Comparison of ENCODE assay signal across 9 cellular contexts in the genomic region with DNA sequence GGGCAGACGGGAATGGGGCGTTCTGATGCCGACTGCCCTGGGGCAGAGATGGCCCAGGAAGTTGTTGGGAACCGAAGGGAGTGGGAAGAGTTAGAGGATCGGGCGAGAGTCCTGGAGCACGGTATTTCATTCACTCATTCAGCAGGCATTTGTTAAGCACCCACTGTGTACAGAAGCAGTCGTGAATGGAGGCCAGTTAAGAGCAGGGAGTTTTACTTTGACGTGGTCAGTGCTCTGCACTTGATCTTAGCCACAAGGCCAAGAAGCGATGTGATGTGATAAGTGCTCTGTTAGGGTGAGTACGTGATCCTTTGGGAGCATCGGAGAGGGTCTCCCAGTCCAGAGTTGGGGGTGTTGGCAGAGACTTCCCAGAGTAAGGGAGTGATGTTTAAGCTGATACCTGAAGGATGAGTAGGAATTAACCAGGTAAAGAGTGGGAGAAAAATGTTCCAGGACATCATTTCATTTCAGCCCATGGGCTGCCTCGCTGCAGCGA. TPM values are rescaled to one million over a fixed set of nuclear protein-coding genes. Genes with fewer than 3 reads are reported as not detected.
DNase-seq lines count a peak whose midpoint lies in the region; ATAC-seq and TF ChIP-seq lines count a peak whose summit lies in the region.
"Had no signal": no experiment of that assay in that cellular context is flagged by ENCODE, and none has a peak within 500 bp of the region (broad histone marks: within the 10 kb centered on the region; RNA-seq: fewer than 3 reads in every experiment).

No MANE protein-coding gene starts in this region.

- H3K27me3 Mint-ChIP-seq in activated T-helper 17 cell treated with anti-CD3 and anti-CD28 coated beads, Interleukin-2, amount 50 U/mL, for 72 hours, result no peaks in the 10 kb centered on the region

- POLR2A ChIA-PET in GM10248 (lab: Yijun Ruan, JAX), result no interaction called here

- H3K4me1 ChIP-seq in right lobe of liver (peaks cover 0 to 15% (median 7%) of the 10 kb centered on the region in 4 donors), upper lobe of left lung (peaks cover 10 to 20% (median 18%) of the 10 kb centered on the region in 4 donors)

- H3K4me1 Mint-ChIP-seq in activated T-helper 17 cell treated with anti-CD3 and anti-CD28 coated beads, Interleukin-2, amount 50 U/mL, for 72 hours, result peaks cover 31% of the 10 kb centered on the region

- TF ChIP-seq EP300 in upper lobe of left lung (IDR thresholded peaks at IDR 0.05), result no peak

- H3K36me3 Mint-ChIP-seq in activated T-helper 17 cell treated with anti-CD3 and anti-CD28 coated beads, Interleukin-2, amount 50 U/mL, for 72 hours (ENCODE audit: low read depth), result peaks cover 59% of the 10 kb centered on the region

- TF ChIP-seq POLR2A in right lobe of liver (IDR thresholded peaks at IDR 0.05), result no peak
- no peak for TF ChIP-seq POLR2A in upper lobe of left lung (IDR thresholded peaks at IDR 0.05)

- no peaks in the 10 kb centered on the region for H3K9me3 Mint-ChIP-seq in activated T-helper 17 cell treated with anti-CD3 and anti-CD28 coated beads, Interleukin-2, amount 50 U/mL, for 72 hours

- peak; percentile 40 for DNase-seq in GM10248 (ENCODE audit: extremely low spot score)
- DNase-seq in right lobe of liver, result peak in 1 of 3 donors; percentile 11
- no peak for DNase-seq in upper lobe of left lung
- no peak for DNase-seq in KG1 (lab: John Stamatoyannopoulos, UW)
- DNase-seq in GM20000 (ENCODE audit: low spot score), result no peak
- DNase-seq in AG08395 (ENCODE audit: low spot score), result no peak

- 40% methylated on average over 14 of the region's 14 CpGs for WGBS in right lobe of liver (ENCODE audit: insufficient coverage, low coverage, low lambda C conversion rate, missing lambda C conversion rate)
- 33% methylated on average over 14 of the region's 14 CpGs for WGBS in upper lobe of left lung, 2 donors

- ATAC-seq in HG02642 (IDR thresholded peaks at IDR 0.05; ENCODE audit: poor library complexity, unreplicated experiment), result peak; percentile 9
- ATAC-seq in activated T-helper 17 cell treated with anti-CD3 and anti-CD28 coated beads, Interleukin-2, amount 50 U/mL, for 72 hours (replicated peaks), result peak; percentile 50
- ATAC-seq in right lobe of liver, result no peak
- ATAC-seq in upper lobe of left lung (ENCODE audit: low FRiP score in 2 of 2), result peak in 1 of 2 donors; percentile 2

- no peaks in the 10 kb centered on the region for H3K9me3 ChIP-seq in right lobe of liver
- H3K9me3 ChIP-seq in upper lobe of left lung, result no peaks in the 10 kb centered on the region

- peak overlapping the region in 2 of 3 donors; percentile 93 to 95 for H3K27ac ChIP-seq in right lobe of liver
- peak overlapping the region; percentile 93 to 98 (median 96) for H3K27ac ChIP-seq in upper lobe of left lung

- CTCF ChIA-PET in GM10248 (lab: Yijun Ruan, JAX), result no interaction called here

- H3K36me3 ChIP-seq in right lobe of liver (peaks cover 0 to 24% (median 0%) of the 10 kb centered on the region in 4 donors), upper lobe of left lung (peaks cover 3 to 44% (median 7%) of the 10 kb centered on the region in 4 donors)

- H3K4me3 ChIP-seq in right lobe of liver (peak overlapping the region; percentile 85 to 99 (median 95)), upper lobe of left lung (peak overlapping the region; percentile 83 to 97 (median 94))

- no peaks in the 10 kb centered on the region for H3K27me3 ChIP-seq in right lobe of liver
- no peaks in the 10 kb centered on the region for H3K27me3 ChIP-seq in upper lobe of left lung

- intact Hi-C loops in right lobe of liver (cut with DNase I), result loop anchor here in 1 of 2 donors (10.0 kb wide), 1 partner anchor 63 kb away; no protein-coding TSS in a partner anchor

- TF ChIP-seq CTCF in GM10248 (IDR thresholded peaks at IDR 0.05; ENCODE audit: control extremely low read depth, extremely low read depth, low read depth, missing control alignments) (no peak), right lobe of liver (IDR thresholded peaks at IDR 0.05) (no peak), upper lobe of left lung (IDR thresholded peaks at IDR 0.05) (no peak), GM20000 (IDR thresholded peaks at IDR 0.05; ENCODE audit: extremely low read depth, missing control alignments) (no peak)

- peak overlapping the region; percentile 90 for H3K4me3 Mint-ChIP-seq in activated T-helper 17 cell treated with anti-CD3 and anti-CD28 coated beads, Interleukin-2, amount 50 U/mL, for 72 hours

- H3K27ac Mint-ChIP-seq in activated T-helper 17 cell treated with anti-CD3 and anti-CD28 coated beads, Interleukin-2, amount 50 U/mL, for 72 hours, result peak overlapping the region; percentile 90

RNA-seq across cellular contexts. Expression of gene ZFYVE27, which starts 0.9 kb away (rescaled TPM):
- 10 to 100 TPM; 31.1 to 36.8 TPM for total RNA-seq in activated T-helper 17 cell treated with anti-CD3 and anti-CD28 coated beads, Interleukin-2, amount 50 U/mL, for 72 hours
- 10 to 100 TPM in 5 of 6 experiments, 1 to 10 TPM in 1; 9.2 to 19.3 (median 12.6) TPM for total RNA-seq in right lobe of liver
- 10 to 100 TPM; 20.5 to 51.3 (median 26.4) TPM for total RNA-seq in upper lobe of left lung

RNA-seq across cellular contexts. Expression of gene MARVELD1, which starts 24.3 kb away (rescaled TPM):
- total RNA-seq in activated T-helper 17 cell treated with anti-CD3 and anti-CD28 coated beads, Interleukin-2, amount 50 U/mL, for 72 hours, result 1 to 10 TPM; 2.0 TPM
- total RNA-seq in right lobe of liver (1 to 10 TPM; 1.5 to 3.1 (median 2.3) TPM), upper lobe of left lung (10 to 100 TPM; 18.2 to 62.7 (median 31.8) TPM)

RNA-seq across cellular contexts. Expression of gene SFRP5, which starts 34.0 kb away (rescaled TPM):
- not detected for total RNA-seq in activated T-helper 17 cell treated with anti-CD3 and anti-CD28 coated beads, Interleukin-2, amount 50 U/mL, for 72 hours
- 1 to 10 TPM; 1.6 to 6.6 (median 4.5) TPM for total RNA-seq in right lobe of liver
- 10 to 100 TPM in 1 of 6 donors, 1 to 10 TPM in 4, under 1 TPM in 1; 0.69 to 14.9 (median 3.6) TPM for total RNA-seq in upper lobe of left lung
- total RNA-seq: RPMI7951 had no signal

RNA-seq across cellular contexts. Expression of gene AVPI1, which starts 50.8 kb away (rescaled TPM):
- total RNA-seq in activated T-helper 17 cell treated with anti-CD3 and anti-CD28 coated beads, Interleukin-2, amount 50 U/mL, for 72 hours, result 1 to 10 TPM; 1.5 to 1.9 TPM
- 10 to 100 TPM; 10.3 to 27.0 (median 20.2) TPM for total RNA-seq in right lobe of liver
- total RNA-seq in upper lobe of left lung, result 10 to 100 TPM; 25.2 to 62.5 (median 45.0) TPM

Comparison
In these comparisons a context has a peak if more than half of its experiments do, and no peak if none do; other contexts are left out.
1. ATAC-seq: peak in HG02642 (single experiment) and activated T-helper 17 cell treated with anti-CD3 and anti-CD28 coated beads, Interleukin-2, amount 50 U/mL, for 72 hours (single experiment); none in right lobe of liver (0 of 4).
2. RNA of gene MARVELD1, which starts 24.3 kb away (total RNA-seq): 18.2 to 62.7 TPM in upper lobe of left lung; 1.5 to 3.1 TPM in right lobe of liver and 2.0 TPM in activated T-helper 17 cell treated with anti-CD3 and anti-CD28 coated beads, Interleukin-2, amount 50 U/mL, for 72 hours; every median in the first group is over 4 times any median in the second.